8 cellular contexts compared by ENCODE assay signal in genomic region chr2:200862532-200863000, GRCh38. TPM values are rescaled to one million over a fixed set of nuclear protein-coding genes. Genes with fewer than 3 reads are reported as not detected.
DNase-seq lines count a peak whose midpoint lies in the region; ATAC-seq and FAIRE-seq lines count a peak whose summit lies in the region.

No MANE protein-coding gene starts in this region.

- DNase-seq in GM04504 (ENCODE audit: low read depth) = peak; percentile 33
- DNase-seq in MG63 = peak; percentile 40
- peak; percentile 50 to 55 for DNase-seq in activated CD4-positive, alpha-beta T cell treated with anti-CD3 and anti-CD28 coated beads, Interleukin-2, amount 50 U/mL, for 4 hours
- peak; percentile 40 to 50 (median 48) for DNase-seq in effector memory CD4-positive, alpha-beta T cell
- peak in 8 of 9 donors; percentile 42 to 90 (median 70) for DNase-seq in naive thymus-derived CD4-positive, alpha-beta T cell
- DNase-seq in substantia nigra (lab: John Stamatoyannopoulos, UW) = peak in 15 of 49 donors; percentile 4 to 43 (median 19)
- DNase-seq in GM03348 (ENCODE audit: low spot score) = no peak
- no peak for DNase-seq in urothelium cell line (ENCODE audit: low spot score)

- H3K4me3 ChIP-seq in MG63 = peak overlapping the region; percentile 100
- H3K4me3 ChIP-seq in effector memory CD4-positive, alpha-beta T cell (ENCODE audit: insufficient read depth, low read depth, low read length, poor library complexity, severe bottlenecking) = peak overlapping the region; percentile 93
- H3K4me3 ChIP-seq in naive thymus-derived CD4-positive, alpha-beta T cell (ENCODE audit: low read length) = peak overlapping the region; percentile 100

- FAIRE-seq in urothelium cell line (lab: Jason Lieb, UNC) = no peak

- H3K27me3 ChIP-seq in MG63 = no peaks in the 10 kb centered on the region
- no peaks in the 10 kb centered on the region for H3K27me3 ChIP-seq in effector memory CD4-positive, alpha-beta T cell (replicated peaks; ENCODE audit: control insufficient read depth, insufficient read depth, low read length, poor library complexity, severe bottlenecking)
- H3K27me3 ChIP-seq in naive thymus-derived CD4-positive, alpha-beta T cell (ENCODE audit: control insufficient read depth in 2 of 2, insufficient read depth in 2 of 2, low read length in 2 of 2) = no peaks in the 10 kb centered on the region

- H3K4me1 Mint-ChIP-seq in naive thymus-derived CD4-positive, alpha-beta T cell = peaks cover 36 to 66% (median 56%) of the 10 kb centered on the region in 7 donors

- POLR2A ChIA-PET in naive thymus-derived CD4-positive, alpha-beta T cell (lab: Charles Lee) = interaction anchor here (0.6 to 3.2 kb wide), 7 partner anchors 8 to 371 kb away, joined by 3 to 156 read pairs (median 25); partner anchors contain the start of genes NIF3L1 and PPIL3

- H3K36me3 Mint-ChIP-seq in naive thymus-derived CD4-positive, alpha-beta T cell = peaks cover 36 to 53% (median 45%) of the 10 kb centered on the region in 5 donors

- peaks cover 0 to 2% (median 0%) of the 10 kb centered on the region in 5 donors for H3K27me3 Mint-ChIP-seq in naive thymus-derived CD4-positive, alpha-beta T cell

- intact Hi-C loops in naive thymus-derived CD4-positive, alpha-beta T cell (cut with micrococcal nuclease) = loop anchor here (1.0 to 10.0 kb wide), 5 partner anchors 209 to 908 kb away; partner anchors contain the start of genes HYCC2 (in 1 of the 2), MAIP1 (in 1 of the 2), TMEM237 (in 1 of the 2) and TYW5 (in 1 of the 2)

- peaks cover 35% of the 10 kb centered on the region for H3K4me1 ChIP-seq in effector memory CD4-positive, alpha-beta T cell (ENCODE audit: control insufficient read depth, insufficient read depth, low read length, poor library complexity, severe bottlenecking)
- peaks cover 30 to 38% of the 10 kb centered on the region in 2 donors for H3K4me1 ChIP-seq in naive thymus-derived CD4-positive, alpha-beta T cell (ENCODE audit: control insufficient read depth in 2 of 2, insufficient read depth in 2 of 2, low read length in 2 of 2)

- peak overlapping the region; percentile 99 to 100 (median 100) for H3K27ac Mint-ChIP-seq in naive thymus-derived CD4-positive, alpha-beta T cell

- H3K9me3 Mint-ChIP-seq in naive thymus-derived CD4-positive, alpha-beta T cell = peaks cover 0 to 13% (median 0%) of the 10 kb centered on the region in 11 donors

- H3K27ac ChIP-seq in effector memory CD4-positive, alpha-beta T cell (ENCODE audit: insufficient read depth, low read length, poor library complexity, severe bottlenecking) = peak overlapping the region; percentile 100
- peak overlapping the region; percentile 98 for H3K27ac ChIP-seq in naive thymus-derived CD4-positive, alpha-beta T cell (ENCODE audit: low read depth, low read length)
- peak overlapping the region; percentile 100 for H3K27ac ChIP-seq in substantia nigra (ENCODE audit: low read depth, low read length, poor library complexity, severe bottlenecking)

- CTCF ChIA-PET in naive thymus-derived CD4-positive, alpha-beta T cell (lab: Charles Lee) = no interaction called here

- peak; percentile 51 for ATAC-seq in naive thymus-derived CD4-positive, alpha-beta T cell

- peaks cover 62% of the 10 kb centered on the region for H3K36me3 ChIP-seq in MG63
- H3K36me3 ChIP-seq in effector memory CD4-positive, alpha-beta T cell (ENCODE audit: control insufficient read depth, insufficient read depth, low read length) = peaks cover 53% of the 10 kb centered on the region
- H3K36me3 ChIP-seq in naive thymus-derived CD4-positive, alpha-beta T cell (ENCODE audit: control insufficient read depth in 2 of 3, insufficient read depth in 3 of 3, low read length in 3 of 3) = peaks cover 20 to 54% (median 34%) of the 10 kb centered on the region in 3 experiments

- H3K4me3 Mint-ChIP-seq in naive thymus-derived CD4-positive, alpha-beta T cell = peak overlapping the region; percentile 89 to 98 (median 94)

- H3K9me3 ChIP-seq in MG63 = no peaks in the 10 kb centered on the region
- H3K9me3 ChIP-seq in effector memory CD4-positive, alpha-beta T cell (ENCODE audit: control insufficient read depth, low read length) = no peaks in the 10 kb centered on the region
- H3K9me3 ChIP-seq in naive thymus-derived CD4-positive, alpha-beta T cell (ENCODE audit: control insufficient read depth in 2 of 3, low read length in 3 of 3) = no peaks in the 10 kb centered on the region

RNA-seq across cellular contexts. Expression of gene CLK1, which starts 1.9 kb away (rescaled TPM):
- 22.9 and 42.9 TPM in 2 replicates for total RNA-seq in MG63 (2014; rRNA removed; shearing (Covaris generic); ENCODE audit: low replicate concordance)
- total RNA-seq in naive thymus-derived CD4-positive, alpha-beta T cell = 100 to 1,000 TPM; 134 to 974 (median 502) TPM
- 10 to 100 TPM; 24.8 to 61.6 TPM for polyA plus RNA-seq in naive thymus-derived CD4-positive, alpha-beta T cell

RNA-seq across cellular contexts. Expression of gene PPIL3, which starts 26.3 kb away (rescaled TPM):
- 56.5 and 155 TPM in 2 replicates for total RNA-seq in MG63 (2014; rRNA removed; shearing (Covaris generic); ENCODE audit: low replicate concordance)
- 10 to 100 TPM; 28.5 to 69.7 (median 49.1) TPM for total RNA-seq in naive thymus-derived CD4-positive, alpha-beta T cell
- 10 to 100 TPM; 28.3 to 31.5 TPM for polyA plus RNA-seq in naive thymus-derived CD4-positive, alpha-beta T cell

RNA-seq across cellular contexts. Expression of gene NIF3L1, which starts 26.6 kb away (rescaled TPM):
- 47.7 and 50.0 TPM in 2 replicates for total RNA-seq in MG63 (2014; rRNA removed; shearing (Covaris generic); ENCODE audit: low replicate concordance)
- total RNA-seq in naive thymus-derived CD4-positive, alpha-beta T cell = 10 to 100 TPM; 11.5 to 33.9 (median 31.4) TPM
- 10 to 100 TPM; 20.5 to 32.8 TPM for polyA plus RNA-seq in naive thymus-derived CD4-positive, alpha-beta T cell

RNA-seq across cellular contexts. Expression of gene BZW1, which starts 50.9 kb away (rescaled TPM):
- total RNA-seq in MG63 (2014; rRNA removed; shearing (Covaris generic); ENCODE audit: low replicate concordance) = 281 and 464 TPM in 2 replicates
- total RNA-seq in naive thymus-derived CD4-positive, alpha-beta T cell = 100 to 1,000 TPM; 127 to 246 (median 207) TPM
- polyA plus RNA-seq in naive thymus-derived CD4-positive, alpha-beta T cell = 100 to 1,000 TPM; 155 to 162 TPM

Comparison
In these comparisons a context has a peak if more than half of its experiments do, and no peak if none do; other contexts are left out.
1. DNase-seq: peak in GM04504 (single experiment), MG63 (single experiment), activated CD4-positive, alpha-beta T cell treated with anti-CD3 and anti-CD28 coated beads, Interleukin-2, amount 50 U/mL, for 4 hours (2 of 2), effector memory CD4-positive, alpha-beta T cell (3 of 3) and naive thymus-derived CD4-positive, alpha-beta T cell (8 of 9); none in GM03348 (single experiment) and urothelium cell line (single experiment).
2. Peak in every context shown above with its lines, with median percentiles within 50 percentile points of each other: H3K4me3 ChIP-seq and H3K27ac ChIP-seq.